ENCODE assay signal across 12 cellular contexts in the genomic region with DNA sequence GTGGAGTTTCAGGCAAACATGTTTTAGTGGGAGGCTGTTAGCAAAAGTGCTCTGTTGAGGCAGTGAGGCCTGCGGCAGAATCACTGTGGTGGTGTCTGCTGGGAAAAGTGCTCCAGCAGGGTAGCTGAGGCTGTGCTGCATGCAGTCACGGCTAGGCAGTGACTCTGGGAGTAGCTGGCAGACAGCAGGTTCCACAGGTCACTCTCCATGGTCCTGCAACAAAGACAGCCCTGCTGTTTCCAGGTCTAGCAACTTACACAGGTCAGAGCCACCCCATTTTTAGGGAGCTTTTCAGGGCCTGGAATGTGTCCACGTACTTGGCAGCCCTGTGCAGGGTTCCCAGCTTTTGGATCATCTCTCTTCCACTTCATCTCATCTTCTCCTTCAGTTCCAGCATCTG.
DNase-seq lines count a peak whose midpoint lies in the region; ATAC-seq, FAIRE-seq and TF ChIP-seq lines count a peak whose summit lies in the region.
"Had no signal": no experiment of that assay in that cellular context is flagged by ENCODE, and none has a peak within 500 bp of the region (broad histone marks: within the 10 kb centered on the region; RNA-seq: fewer than 3 reads in every experiment).

No MANE protein-coding gene starts in this region.

- CTCF ChIA-PET in OCI-LY7 (lab: Charles Lee; ENCODE audit: unreplicated experiment), result no interaction called here

- H3K79me2 ChIP-seq in OCI-LY7 (ENCODE audit: insufficient read depth, low read depth, low read length), result no peaks in the 10 kb centered on the region

- H3K27me3 ChIP-seq in bronchial epithelial cell (ENCODE audit: control insufficient read depth, insufficient read depth, low read length) (no peaks in the 10 kb centered on the region), left lung (no peaks in the 10 kb centered on the region)
- H3K27me3 ChIP-seq: BLaER1, thyroid gland had no signal

- no TSS peak for BruUV-seq in OCI-LY7 (replicated peaks; lab: Mats Ljungman, UMichigan)

- POLR2A ChIA-PET in OCI-LY7 (lab: Charles Lee), result no interaction called here

- ATAC-seq in left lung (peak; percentile 71), GM21447 (IDR thresholded peaks at IDR 0.05; ENCODE audit: unreplicated experiment) (no peak)
- ATAC-seq in activated naive CD8-positive, alpha-beta T cell treated with anti-CD3 and anti-CD28 coated beads, Interleukin-2, amount 50 U/mL, for 24 hours, result no peak
- ATAC-seq: activated naive CD4-positive, alpha-beta T cell treated with anti-CD3 and anti-CD28 coated beads, Interleukin-2, amount 50 U/mL, for 72 hours; left cardiac atrium had no signal

- no peaks in the 10 kb centered on the region for H3K36me3 Mint-ChIP-seq in activated naive CD8-positive, alpha-beta T cell treated with anti-CD3 and anti-CD28 coated beads, Interleukin-2, amount 50 U/mL, for 24 hours (ENCODE audit: low read depth)
- H3K36me3 Mint-ChIP-seq: activated naive CD4-positive, alpha-beta T cell treated with anti-CD3 and anti-CD28 coated beads, Interleukin-2, amount 50 U/mL, for 72 hours had no signal

- H3K4me2 ChIP-seq in OCI-LY7 (ENCODE audit: low read length), result no peak overlapping the region
- H3K4me2 ChIP-seq: BLaER1 had no signal

- H3K4me1 ChIP-seq in left lung (no peaks in the 10 kb centered on the region), OCI-LY7 (ENCODE audit: insufficient read depth, low read length, poor library complexity, severe bottlenecking) (no peaks in the 10 kb centered on the region)
- H3K4me1 ChIP-seq: BLaER1, thyroid gland had no signal

- peak; percentile 7 for FAIRE-seq in bronchial epithelial cell (lab: Jason Lieb, UNC)

- no peaks in the 10 kb centered on the region for H3K9me2 ChIP-seq in OCI-LY7 (ENCODE audit: insufficient read depth, low read length)

- no peaks in the 10 kb centered on the region for H3K27me3 Mint-ChIP-seq in activated naive CD8-positive, alpha-beta T cell treated with anti-CD3 and anti-CD28 coated beads, Interleukin-2, amount 50 U/mL, for 24 hours

- H3K9me3 Mint-ChIP-seq in activated naive CD8-positive, alpha-beta T cell treated with anti-CD3 and anti-CD28 coated beads, Interleukin-2, amount 50 U/mL, for 24 hours, result peaks cover 7% of the 10 kb centered on the region
- H3K9me3 Mint-ChIP-seq: activated naive CD4-positive, alpha-beta T cell treated with anti-CD3 and anti-CD28 coated beads, Interleukin-2, amount 50 U/mL, for 72 hours had no signal

- H3K27ac ChIP-seq in left lung (no peak overlapping the region), OCI-LY7 (ENCODE audit: low read depth, low read length, poor library complexity, severe bottlenecking) (no peak overlapping the region)
- H3K27ac ChIP-seq: BLaER1, thyroid gland had no signal

- no peak overlapping the region for H3K4me3 ChIP-seq in Jurkat, Clone E6-1 (ENCODE audit: low read length)
- H3K4me3 ChIP-seq in bronchial epithelial cell (ENCODE audit: low read depth, low read length) (no peak overlapping the region), left lung (no peak overlapping the region), OCI-LY7 (ENCODE audit: low read depth, low read length, poor library complexity, severe bottlenecking) (no peak overlapping the region)
- H3K4me3 ChIP-seq: BLaER1, thyroid gland had no signal

- peaks cover 0 to 16% of the 10 kb centered on the region in 2 donors for H3K9me3 ChIP-seq in left lung
- H3K9me3 ChIP-seq in OCI-LY7 (ENCODE audit: low read length), result no peaks in the 10 kb centered on the region
- H3K9me3 ChIP-seq: thyroid gland had no signal

- H2AFZ ChIP-seq in OCI-LY7 (ENCODE audit: low read length), result no peak overlapping the region

- intact Hi-C loops in left lung (cut with DNase I) (no loop called here), OCI-LY7 (cut with micrococcal nuclease; ENCODE audit: unreplicated experiment) (no loop called here)

- H3K4me3 Mint-ChIP-seq in activated naive CD8-positive, alpha-beta T cell treated with anti-CD3 and anti-CD28 coated beads, Interleukin-2, amount 50 U/mL, for 24 hours, result no peak overlapping the region

- peak; percentile 30 for DNase-seq in AG20443 (ENCODE audit: low spot score)
- DNase-seq in Jurkat, Clone E6-1 (ENCODE audit: low read depth, low spot score), result peak; percentile 72
- DNase-seq in bronchial epithelial cell (ENCODE audit: low read depth), result peak; percentile 44
- DNase-seq in left lung, result peak in 1 of 2 donors; percentile 45
- no peak for DNase-seq in activated gamma-delta T cell (lab: John Stamatoyannopoulos, UW)
- DNase-seq in activated naive CD8-positive, alpha-beta T cell treated with anti-CD3 and anti-CD28 coated beads, Interleukin-2, amount 50 U/mL, for 24 hours, result no peak
- no peak for DNase-seq in OCI-LY7 (ENCODE audit: low spot score)
- DNase-seq: left cardiac atrium, thyroid gland had no signal

- H3K36me3 ChIP-seq in bronchial epithelial cell (ENCODE audit: control insufficient read depth, insufficient read depth, low read length) (no peaks in the 10 kb centered on the region), left lung (no peaks in the 10 kb centered on the region), OCI-LY7 (ENCODE audit: insufficient read depth, low read length) (no peaks in the 10 kb centered on the region)
- H3K36me3 ChIP-seq: BLaER1, thyroid gland had no signal

- no peaks in the 10 kb centered on the region for H3K4me1 Mint-ChIP-seq in activated naive CD8-positive, alpha-beta T cell treated with anti-CD3 and anti-CD28 coated beads, Interleukin-2, amount 50 U/mL, for 24 hours

- H4K20me1 ChIP-seq in OCI-LY7 (ENCODE audit: insufficient read depth, low read length), result no peaks in the 10 kb centered on the region
- H4K20me1 ChIP-seq: BLaER1 had no signal

- no peak overlapping the region for H3K27ac Mint-ChIP-seq in activated naive CD8-positive, alpha-beta T cell treated with anti-CD3 and anti-CD28 coated beads, Interleukin-2, amount 50 U/mL, for 24 hours
- H3K27ac Mint-ChIP-seq: activated naive CD4-positive, alpha-beta T cell treated with anti-CD3 and anti-CD28 coated beads, Interleukin-2, amount 50 U/mL, for 72 hours had no signal

- TF ChIP-seq CTCF in bronchial epithelial cell (IDR thresholded peaks at IDR 0.05; ENCODE audit: insufficient read depth, low read length, severe bottlenecking), result no peak
- no peak for TF ChIP-seq CTCF in left lung (IDR thresholded peaks at IDR 0.05)
- no peak for TF ChIP-seq CTCF in OCI-LY7 (conservative IDR thresholded peaks at IDR 0.05; ENCODE audit: low read length)

Comparison
In these comparisons a context has a peak if more than half of its experiments do, and no peak if none do; other contexts are left out.
1. DNase-seq: peak in AG20443 (single experiment), Jurkat, Clone E6-1 (single experiment) and bronchial epithelial cell (single experiment); none in activated gamma-delta T cell (single experiment), activated naive CD8-positive, alpha-beta T cell treated with anti-CD3 and anti-CD28 coated beads, Interleukin-2, amount 50 U/mL, for 24 hours (single experiment) and OCI-LY7 (single experiment).